ENCODE assay signal across 10 cellular contexts in genomic region chr17:21376585-21376834, GRCh38. TPM values are rescaled to one million over a fixed set of nuclear protein-coding genes. Genes with fewer than 3 reads are reported as not detected.
A peak's percentile ranks its signal among the peaks of the same experiment; 100 is the strongest.
DNase-seq lines count a peak whose midpoint lies in the region; ATAC-seq and TF ChIP-seq lines count a peak whose summit lies in the region.
"Had no signal": no experiment of that assay in that cellular context is flagged by ENCODE, and none has a peak within 500 bp of the region (broad histone marks: within the 10 kb centered on the region; RNA-seq: fewer than 3 reads in every experiment).

No MANE protein-coding gene starts in this region.

- TF ChIP-seq EP300 in gastroesophageal sphincter (IDR thresholded peaks at IDR 0.05), result no peak

- CTCF ChIA-PET in MCF 10A (lab: Yijun Ruan, JAX), result no interaction called here

- H4K91ac ChIP-seq in neuronal stem cell (ENCODE audit: low read depth, low read length, poor library complexity), result no peak overlapping the region

- H3K4me2 ChIP-seq in neuronal stem cell (ENCODE audit: insufficient read depth, low read length, poor library complexity, severe bottlenecking), result peak overlapping the region; percentile 93

- H3K4me1 ChIP-seq in breast epithelium (peaks cover 6 to 11% of the 10 kb centered on the region in 2 donors), gastroesophageal sphincter (peaks cover 0 to 43% (median 10%) of the 10 kb centered on the region in 3 donors), neuronal stem cell (ENCODE audit: control insufficient read depth in 2 of 2, insufficient read depth in 1 of 2, low read depth in 1 of 2, low read length in 2 of 2) (peaks cover 25 to 32% of the 10 kb centered on the region in 2 donors), vagina (peaks cover 21% of the 10 kb centered on the region)

- intact Hi-C loops in breast epithelium (cut with DNase I; ENCODE audit: low total_unique reads), result no loop called here
- intact Hi-C loops in MCF 10A (cut with micrococcal nuclease), result no loop called here
- intact Hi-C loops in vagina (cut with DNase I), result no loop called here

- H3K27me3 ChIP-seq in breast epithelium, result peaks cover 0 to 45% of the 10 kb centered on the region in 2 donors
- peaks cover 63% of the 10 kb centered on the region for H3K27me3 ChIP-seq in gastroesophageal sphincter
- peaks cover 10 to 81% (median 29%) of the 10 kb centered on the region in 3 experiments for H3K27me3 ChIP-seq in neuronal stem cell (ENCODE audit: control insufficient read depth in 3 of 3, insufficient read depth in 3 of 3, low read depth in 1 of 3, low read length in 3 of 3)
- no peaks in the 10 kb centered on the region for H3K27me3 ChIP-seq in vagina

- H2AFZ ChIP-seq in neuronal stem cell (ENCODE audit: low read length), result peak overlapping the region; percentile 93

- peak; percentile 17 for ATAC-seq in gastroesophageal sphincter
- no peak for ATAC-seq in HG02623 (IDR thresholded peaks at IDR 0.05; ENCODE audit: unreplicated experiment)

- H3K18ac ChIP-seq in neuronal stem cell (ENCODE audit: low read length), result peak overlapping the region; percentile 96

- H3K36me3 ChIP-seq in breast epithelium, result no peaks in the 10 kb centered on the region
- no peaks in the 10 kb centered on the region for H3K36me3 ChIP-seq in gastroesophageal sphincter
- no peaks in the 10 kb centered on the region for H3K36me3 ChIP-seq in neuronal stem cell (replicated peaks in 1 of 2; ENCODE audit: control insufficient read depth in 2 of 2, insufficient read depth in 2 of 2, low read length in 2 of 2)
- H3K36me3 ChIP-seq in vagina, result no peaks in the 10 kb centered on the region

- peak overlapping the region; percentile 45 for H3K23ac ChIP-seq in neuronal stem cell (ENCODE audit: low read depth, low read length, poor library complexity)

- no peak overlapping the region for H3K14ac ChIP-seq in neuronal stem cell (ENCODE audit: low read length)

- peak overlapping the region; percentile 48 to 72 (median 49) for H3K4me3 ChIP-seq in breast epithelium
- H3K4me3 ChIP-seq in gastroesophageal sphincter, result peak overlapping the region; percentile 25 to 61
- H3K4me3 ChIP-seq in neuronal stem cell (ENCODE audit: low read length in 2 of 2), result peak overlapping the region; percentile 42 to 78
- peak overlapping the region; percentile 40 to 54 for H3K4me3 ChIP-seq in vagina

- H2BK5ac ChIP-seq in neuronal stem cell (ENCODE audit: low read length), result no peak overlapping the region

- H3K9me3 ChIP-seq in breast epithelium, result no peaks in the 10 kb centered on the region
- no peaks in the 10 kb centered on the region for H3K9me3 ChIP-seq in gastroesophageal sphincter
- no peaks in the 10 kb centered on the region for H3K9me3 ChIP-seq in neuronal stem cell (replicated peaks in 1 of 2; ENCODE audit: control insufficient read depth in 2 of 2, insufficient read depth in 1 of 2, low read depth in 1 of 2, low read length in 2 of 2)
- no peaks in the 10 kb centered on the region for H3K9me3 ChIP-seq in vagina

- peak overlapping the region in 1 of 2 donors; percentile 38 for H3K27ac ChIP-seq in breast epithelium
- H3K27ac ChIP-seq in gastroesophageal sphincter, result peak overlapping the region in 2 of 4 donors; percentile 41 to 60
- H3K27ac ChIP-seq in neuronal stem cell (replicated peaks; ENCODE audit: low read length), result no peak overlapping the region
- no peak overlapping the region for H3K27ac ChIP-seq in vagina

- no TSS peak for BruUV-seq in MCF 10A (replicated peaks; lab: Mats Ljungman, UMichigan)

- H4K8ac ChIP-seq in neuronal stem cell (ENCODE audit: low read depth, low read length), result no peak overlapping the region

- TF ChIP-seq POLR2A in breast epithelium (IDR thresholded peaks at IDR 0.05), result no peak
- no peak for TF ChIP-seq POLR2A in gastroesophageal sphincter (IDR thresholded peaks at IDR 0.05)
- TF ChIP-seq POLR2A in vagina (IDR thresholded peaks at IDR 0.05), result no peak

- no peak overlapping the region for H2BK12ac ChIP-seq in neuronal stem cell (ENCODE audit: low read length)

- no peaks in the 10 kb centered on the region for H3K4me1 Mint-ChIP-seq in MCF 10A (ENCODE audit: insufficient read depth, unreplicated experiment)

- no peaks in the 10 kb centered on the region for H3K9me3 Mint-ChIP-seq in MCF 10A (ENCODE audit: unreplicated experiment)

- H3K4ac ChIP-seq in neuronal stem cell (ENCODE audit: low read length), result no peak overlapping the region

- WGBS in gastroesophageal sphincter (ENCODE audit: low coverage in 1 of 2), 2 donors, result no CpG with 5 or more reads among the region's 34 CpGs
- no CpG with 5 or more reads among the region's 34 CpGs for WGBS in neuronal stem cell (ENCODE audit: extremely low coverage in 2 of 2, insufficient read length in 2 of 2, insufficient replicate concordance in 1 of 2), 2 donors

- no peak overlapping the region for H3K4me3 Mint-ChIP-seq in MCF 10A (ENCODE audit: unreplicated experiment)

- H3K27ac Mint-ChIP-seq in MCF 10A (ENCODE audit: low read depth, unreplicated experiment), result no peak overlapping the region

- H2AK5ac ChIP-seq in neuronal stem cell (ENCODE audit: low read depth, low read length), result no peak overlapping the region

- H3K36me3 Mint-ChIP-seq in MCF 10A (ENCODE audit: insufficient read depth, unreplicated experiment), result no peaks in the 10 kb centered on the region

- no peak overlapping the region for H2BK120ac ChIP-seq in neuronal stem cell (ENCODE audit: low read depth, low read length)

- TF ChIP-seq CTCF in breast epithelium (IDR thresholded peaks at IDR 0.05) (no peak), MCF 10A (IDR thresholded peaks at IDR 0.05; ENCODE audit: unreplicated experiment) (no peak), gastroesophageal sphincter (IDR thresholded peaks at IDR 0.05) (no peak), vagina (IDR thresholded peaks at IDR 0.05) (no peak)

- H3K9ac ChIP-seq in neuronal stem cell (ENCODE audit: low read depth, low read length, poor library complexity), result peak overlapping the region; percentile 72

- POLR2A ChIA-PET in MCF 10A (lab: Yijun Ruan, JAX), result no interaction called here

- H3K79me1 ChIP-seq in neuronal stem cell (ENCODE audit: low read depth, low read length), result no peaks in the 10 kb centered on the region

- H2BK15ac ChIP-seq in neuronal stem cell (ENCODE audit: low read length), result peak overlapping the region; percentile 56

- H3K27me3 Mint-ChIP-seq in MCF 10A (ENCODE audit: insufficient read depth, unreplicated experiment), result no peaks in the 10 kb centered on the region

- no peak for DNase-seq in breast epithelium (ENCODE audit: low spot score in 2 of 2)
- DNase-seq in MCF 10A (ENCODE audit: unreplicated experiment), result no peak
- DNase-seq in neuronal stem cell (ENCODE audit: low spot score), result no peak
- DNase-seq in vagina (ENCODE audit: extremely low spot score in 2 of 2), result no peak
- no peak for DNase-seq in epidermal melanocyte (ENCODE audit: insufficient read length, low spot score)
- DNase-seq in NCI-H1694 treated with DMSO at 0.1 percent for 48 hours (lab: John Stamatoyannopoulos, UW), result no peak
- DNase-seq: stimulated activated naive CD4-positive, alpha-beta T cell treated with Interleukin-2 at 50 U/mL for 16 hours; T1000 had no signal

RNA-seq across cellular contexts. Expression of gene KCNJ12, which starts 0.4 kb away (rescaled TPM):
- total RNA-seq in breast epithelium, result 1 to 10 TPM in 1 of 3 donors, under 1 TPM in 2; 0.73 to 1.4 (median 0.98) TPM
- total RNA-seq in MCF 10A (2022), result 0.05 TPM in 1 of 2 replicates, not detected in the other
- total RNA-seq in gastroesophageal sphincter, result 1 to 10 TPM in 3 of 4 donors, under 1 TPM in 1; 0.78 to 3.1 (median 1.9) TPM
- polyA plus RNA-seq in neuronal stem cell (2013, experiment 1 of 2), result 0.78 TPM
- polyA plus RNA-seq in neuronal stem cell (2013, experiment 2 of 2), result 0.89 TPM
- 2.2 TPM for total RNA-seq in vagina
